ENCODE assay signal across 22 cellular contexts in genomic region chr7:2832441-2832840, GRCh38. TPM values are rescaled to one million over a fixed set of nuclear protein-coding genes. Genes with fewer than 3 reads are reported as not detected.
DNase-seq lines count a peak whose midpoint lies in the region; ATAC-seq and TF ChIP-seq lines count a peak whose summit lies in the region.
"Had no signal": no experiment of that assay in that cellular context is flagged by ENCODE, and none has a peak within 500 bp of the region (broad histone marks: within the 10 kb centered on the region; RNA-seq: fewer than 3 reads in every experiment).

No MANE protein-coding gene starts in this region.

- no peak overlapping the region for H2BK15ac ChIP-seq in H9 (ENCODE audit: low read depth, low read length)

- H2BK5ac ChIP-seq in H9 (ENCODE audit: insufficient read length, low read length) = peak overlapping the region; percentile 13

- no peak overlapping the region for H3T11ph ChIP-seq in H9 (ENCODE audit: low read length)

- peaks cover 11% of the 10 kb centered on the region for H3K79me1 ChIP-seq in H9 (ENCODE audit: insufficient read depth, low read depth, low read length, poor library complexity, severe bottlenecking)

- H3K4me1 ChIP-seq in H9 (ENCODE audit: insufficient read depth, low read length) (peaks cover 14% of the 10 kb centered on the region), aorta (ENCODE audit: control insufficient read depth in 1 of 2, insufficient read depth in 2 of 2, low read length in 2 of 2) (no peaks in the 10 kb centered on the region)
- H3K4me1 ChIP-seq: A549 had no signal

- H3K27me3 ChIP-seq in H9 (ENCODE audit: insufficient read depth, low read length) = no peaks in the 10 kb centered on the region
- H3K27me3 ChIP-seq in aorta (ENCODE audit: control insufficient read depth in 1 of 2, insufficient read depth in 2 of 2, low read length in 1 of 2) = no peaks in the 10 kb centered on the region
- H3K27me3 ChIP-seq: SJSA1 had no signal

- H3K9me3 Mint-ChIP-seq in H9 = no peaks in the 10 kb centered on the region
- no peaks in the 10 kb centered on the region for H3K9me3 Mint-ChIP-seq in activated T-helper 17 cell treated with anti-CD3 and anti-CD28 coated beads, Interleukin-2, amount 50 U/mL, for 72 hours
- H3K9me3 Mint-ChIP-seq in neural crest cell = no peaks in the 10 kb centered on the region

- H3K4me3 ChIP-seq in aorta (ENCODE audit: low read length in 2 of 2) = no peak overlapping the region
- H3K4me3 ChIP-seq: A549, SJSA1 had no signal

- no peaks in the 10 kb centered on the region for H3K23me2 ChIP-seq in H9 (ENCODE audit: insufficient read length, low read depth, low read length, poor library complexity, severe bottlenecking)

- TF ChIP-seq CTCF in H9 (conservative IDR thresholded peaks at IDR 0.05) (no peak), neural crest cell (conservative IDR thresholded peaks at IDR 0.05) (no peak)

- H3K4me1 Mint-ChIP-seq in H9 (peaks cover 31 to 61% of the 10 kb centered on the region in 2 experiments), neural crest cell (peaks cover 12% of the 10 kb centered on the region)
- H3K4me1 Mint-ChIP-seq in activated T-helper 17 cell treated with anti-CD3 and anti-CD28 coated beads, Interleukin-2, amount 50 U/mL, for 72 hours = peaks cover 5% of the 10 kb centered on the region

- peak overlapping the region; percentile 46 to 63 (median 50); a peak in 4 of 7 replicates for H3K27ac Mint-ChIP-seq in H9
- H3K27ac Mint-ChIP-seq in activated T-helper 17 cell treated with anti-CD3 and anti-CD28 coated beads, Interleukin-2, amount 50 U/mL, for 72 hours = peak overlapping the region; percentile 38
- H3K27ac Mint-ChIP-seq in neural crest cell (ENCODE audit: unreplicated experiment) = peak overlapping the region; percentile 72
- H3K27ac Mint-ChIP-seq: B cell had no signal

- no peak overlapping the region for H3K4ac ChIP-seq in H9 (ENCODE audit: low read depth, low read length)

- no peak overlapping the region for H3K4me3 Mint-ChIP-seq in H9
- no peak overlapping the region for H3K4me3 Mint-ChIP-seq in activated T-helper 17 cell treated with anti-CD3 and anti-CD28 coated beads, Interleukin-2, amount 50 U/mL, for 72 hours
- H3K4me3 Mint-ChIP-seq in neural crest cell = no peak overlapping the region
- H3K4me3 Mint-ChIP-seq: B cell had no signal

- H4K8ac ChIP-seq in H9 (replicated peaks; ENCODE audit: insufficient read length, low read depth, low read length) = no peak overlapping the region

- no peak overlapping the region for H2BK20ac ChIP-seq in H9 (ENCODE audit: low read depth, low read length, poor library complexity, severe bottlenecking)

- H3K27me3 Mint-ChIP-seq in H9 (ENCODE audit: low read depth) (no peaks in the 10 kb centered on the region), neural crest cell (ENCODE audit: low read depth) (no peaks in the 10 kb centered on the region)
- no peaks in the 10 kb centered on the region for H3K27me3 Mint-ChIP-seq in activated T-helper 17 cell treated with anti-CD3 and anti-CD28 coated beads, Interleukin-2, amount 50 U/mL, for 72 hours
- H3K27me3 Mint-ChIP-seq: B cell had no signal

- peaks cover 60% of the 10 kb centered on the region; the same call in 1 of the 2 replicates for H3K79me2 ChIP-seq in H9 (ENCODE audit: insufficient read depth, low read length)

- H2AK5ac ChIP-seq in H9 (ENCODE audit: insufficient read length, low read length) = no peak overlapping the region

- no peak overlapping the region for H3K27ac ChIP-seq in H9 (ENCODE audit: insufficient read length, low read depth, low read length)
- no peak overlapping the region for H3K27ac ChIP-seq in aorta (ENCODE audit: low read depth in 1 of 2, low read length in 2 of 2)
- H3K27ac ChIP-seq: A549, KMS-11, SJSA1 had no signal

- no peak overlapping the region for H3K4me2 ChIP-seq in H9 (ENCODE audit: insufficient read depth, insufficient read length, low read length)
- H3K4me2 ChIP-seq: A549, KMS-11 had no signal

- ATAC-seq in activated T-helper 17 cell treated with anti-CD3 and anti-CD28 coated beads, Interleukin-2, amount 50 U/mL, for 72 hours (replicated peaks) = no peak
- peak; percentile 16 for ATAC-seq in aorta (ENCODE audit: low FRiP score)
- ATAC-seq: A549 had no signal

- WGBS in H9 (ENCODE audit: extremely low coverage, insufficient read length, low lambda C conversion rate) = no CpG with 5 or more reads among the region's 13 CpGs
- WGBS in aorta, 2 donors = 92 to 93% methylated on average over 13 of the region's 13 CpGs

- H2BK120ac ChIP-seq in H9 (ENCODE audit: low read depth, low read length, poor library complexity, severe bottlenecking) = no peak overlapping the region

- peaks cover 1 to 3% of the 10 kb centered on the region in 2 donors for H3K36me3 ChIP-seq in aorta (ENCODE audit: control insufficient read depth in 1 of 2, insufficient read depth in 2 of 2, low read length in 1 of 2)

- H2AFZ ChIP-seq in H9 (ENCODE audit: low read length) = no peak overlapping the region

- H2BK12ac ChIP-seq in H9 (ENCODE audit: insufficient read length, low read depth, low read length) = no peak overlapping the region

- no peak overlapping the region for H4K91ac ChIP-seq in H9 (ENCODE audit: insufficient read length, low read depth, low read length)

- H4K5ac ChIP-seq in H9 (ENCODE audit: insufficient read length, low read depth, low read length) = no peak overlapping the region

- H3K56ac ChIP-seq in H9 (ENCODE audit: insufficient read length, low read depth, low read length) = no peak overlapping the region

- no peak overlapping the region for H3K9ac ChIP-seq in H9 (ENCODE audit: extremely low read depth, insufficient read length, low read length)
- H3K9ac ChIP-seq: KMS-11 had no signal

- H3K36me3 Mint-ChIP-seq in H9 (ENCODE audit: insufficient read depth in 1 of 3, low read depth in 3 of 3) (peaks cover 17 to 28% (median 18%) of the 10 kb centered on the region in 3 experiments), neural crest cell (ENCODE audit: low read depth) (peaks cover 8% of the 10 kb centered on the region)
- H3K36me3 Mint-ChIP-seq in activated T-helper 17 cell treated with anti-CD3 and anti-CD28 coated beads, Interleukin-2, amount 50 U/mL, for 72 hours (ENCODE audit: low read depth) = peaks cover 12% of the 10 kb centered on the region

- peak overlapping the region; percentile 23 for H3K18ac ChIP-seq in H9 (ENCODE audit: insufficient read length, low read depth, low read length)

- DNase-seq in H9 (no peak), neural crest cell (ENCODE audit: low read depth, low spot score) (no peak), aorta (no peak), NK-92 (lab: John Stamatoyannopoulos, UW; ENCODE audit: unreplicated experiment) (no peak), middle frontal gyrus (ENCODE audit: extremely low spot score, low spot score) (no peak), NCI-H2029 treated with DMSO at 0.1 percent for 48 hours (lab: John Stamatoyannopoulos, UW) (no peak)
- DNase-seq: EL, GF-D8, H7, MV-4-11, NCI-H1105 treated with DMSO at 0.1 percent for 48 hours, NCI-H2081, NCI-H2171, NCI-H345, NCI-H524 treated with DMSO at 0.1 percent for 48 hours, NCI-H82, OCI-M1 had no signal

- no peaks in the 10 kb centered on the region for H3K9me3 ChIP-seq in H9 (ENCODE audit: control insufficient read depth, low read depth, low read length)
- no peaks in the 10 kb centered on the region for H3K9me3 ChIP-seq in aorta (ENCODE audit: control insufficient read depth, low read length)
- H3K9me3 ChIP-seq: A549, SJSA1 had no signal

- H3K14ac ChIP-seq in H9 (ENCODE audit: insufficient read depth, low read length) = no peak overlapping the region

- H4K20me1 ChIP-seq in H9 (ENCODE audit: control insufficient read depth, insufficient read depth, insufficient read length) = no peaks in the 10 kb centered on the region

- intact Hi-C loops in aorta (cut with DNase I) = no loop called here

- H3K23ac ChIP-seq in H9 (ENCODE audit: insufficient read length, low read depth, low read length) = no peak overlapping the region

RNA-seq across cellular contexts. Expression of gene GNA12, which starts 11.7 kb away (rescaled TPM):
- 60.2 and 63.1 TPM in 2 replicates for total RNA-seq in H9 (2021)
- total RNA-seq in activated T-helper 17 cell treated with anti-CD3 and anti-CD28 coated beads, Interleukin-2, amount 50 U/mL, for 72 hours = 10 to 100 TPM; 15.4 to 17.4 TPM
- 62.5 and 63.5 TPM in 2 replicates for total RNA-seq in neural crest cell
- 10 to 100 TPM; 53.0 to 56.6 TPM for total RNA-seq in aorta
- polyA plus RNA-seq in aorta = 10 to 100 TPM; 21.4 to 31.6 TPM
